ENCODE assay signal across 12 cellular contexts in the genomic region with DNA sequence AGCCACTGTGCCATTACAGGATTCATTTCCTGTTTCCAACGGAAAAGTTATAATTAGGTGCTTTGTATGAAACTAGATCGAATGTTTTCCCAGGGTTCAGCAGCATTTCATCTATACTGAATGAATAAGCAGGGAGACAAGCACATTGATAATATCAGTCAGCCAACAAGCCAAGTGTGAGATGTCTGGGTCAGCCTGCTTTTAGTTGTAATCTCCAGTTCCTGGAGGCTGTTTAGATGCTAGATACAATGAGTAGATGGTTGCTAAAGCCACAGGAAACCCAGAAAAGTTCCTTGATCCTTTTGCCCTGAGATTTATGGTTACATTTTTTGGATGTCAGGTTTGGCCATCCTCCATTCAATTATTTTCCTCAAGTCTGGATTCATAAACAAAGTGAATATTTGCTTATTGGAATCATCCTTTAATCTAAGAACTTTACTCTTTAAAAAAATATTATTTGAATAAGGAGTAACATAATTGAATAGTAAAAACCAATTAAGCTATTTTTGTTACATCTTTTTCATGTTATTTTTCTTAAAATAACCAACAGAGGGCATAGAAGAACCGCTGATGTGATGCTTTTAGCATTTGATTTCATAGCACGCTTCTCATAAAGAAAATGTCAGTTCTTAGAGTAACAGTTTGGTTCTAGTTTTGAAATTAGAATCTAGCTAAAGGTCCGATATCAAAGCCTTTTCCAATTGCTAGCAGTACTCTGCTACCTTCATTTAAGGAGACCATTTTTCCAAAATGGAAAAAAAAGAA.
A peak's percentile ranks its signal among the peaks of the same experiment; 100 is the strongest.
DNase-seq lines count a peak whose midpoint lies in the region; ATAC-seq and TF ChIP-seq lines count a peak whose summit lies in the region.
"Had no signal": no experiment of that assay in that cellular context is flagged by ENCODE, and none has a peak within 500 bp of the region (broad histone marks: within the 10 kb centered on the region; RNA-seq: fewer than 3 reads in every experiment).

No MANE protein-coding gene starts in this region.

- no peaks in the 10 kb centered on the region for H3K4me1 ChIP-seq in DOHH2 (ENCODE audit: control insufficient read depth, low read length)
- no peaks in the 10 kb centered on the region for H3K4me1 ChIP-seq in liver (ENCODE audit: control insufficient read depth in 4 of 4, insufficient read depth in 4 of 4, low read length in 3 of 4)
- H3K4me1 ChIP-seq: ascending aorta had no signal

- ATAC-seq in HG02763 (IDR thresholded peaks at IDR 0.05; ENCODE audit: unreplicated experiment) (no peak), GM19351 (IDR thresholded peaks at IDR 0.05; ENCODE audit: unreplicated experiment) (no peak), HG02798 (IDR thresholded peaks at IDR 0.05; ENCODE audit: poor library complexity, unreplicated experiment) (no peak)

- no peaks in the 10 kb centered on the region for H3K9me2 ChIP-seq in DOHH2 (replicated peaks; ENCODE audit: control insufficient read depth, low read length)

- no peaks in the 10 kb centered on the region for H3K79me2 ChIP-seq in DOHH2 (ENCODE audit: control insufficient read depth, low read length)

- H3K9ac ChIP-seq in liver (ENCODE audit: low read depth in 1 of 2, low read length in 2 of 2): no peak overlapping the region

- H3K36me3 ChIP-seq in DOHH2 (ENCODE audit: control insufficient read depth, low read length) (no peaks in the 10 kb centered on the region), liver (ENCODE audit: control insufficient read depth in 4 of 4, insufficient read depth in 3 of 4, low read depth in 1 of 4, low read length in 3 of 4) (no peaks in the 10 kb centered on the region)
- H3K36me3 ChIP-seq: ascending aorta had no signal

- no peaks in the 10 kb centered on the region for H3F3A ChIP-seq in DOHH2 (ENCODE audit: control insufficient read depth, insufficient read depth)

- no peaks in the 10 kb centered on the region for H3K9me3 ChIP-seq in DOHH2 (ENCODE audit: control insufficient read depth, insufficient read depth, low read length)
- no peaks in the 10 kb centered on the region for H3K9me3 ChIP-seq in liver (ENCODE audit: control insufficient read depth in 4 of 4, low read length in 3 of 4)
- H3K9me3 ChIP-seq: ascending aorta had no signal

- WGBS in liver: 31% methylated on average over 5 of the region's 5 CpGs

- no peak overlapping the region for H3K27ac ChIP-seq in DOHH2 (ENCODE audit: low read depth, low read length)
- no peak overlapping the region for H3K27ac ChIP-seq in VCaP
- no peak overlapping the region for H3K27ac ChIP-seq in liver (ENCODE audit: low read depth in 1 of 2, low read length in 2 of 2)
- H3K27ac ChIP-seq: ascending aorta had no signal

- H3K4me3 ChIP-seq in DOHH2 (ENCODE audit: low read length) (no peak overlapping the region), LNCaP clone FGC (ENCODE audit: low read depth, low read length) (no peak overlapping the region), liver (ENCODE audit: low read depth in 1 of 3, low read length in 3 of 3) (no peak overlapping the region)
- H3K4me3 ChIP-seq: ascending aorta had no signal

- no peak for DNase-seq in LNCaP clone FGC (ENCODE audit: low read depth)
- DNase-seq in ecto neural progenitor cell (ENCODE audit: low spot score): no peak
- DNase-seq: activated CD4-positive, alpha-beta T cell treated with anti-CD3 and anti-CD28 coated beads, Interleukin-2, amount 10 ng/mL, durations not matched to agents 24 days and 14 days; NCI-H510A; occipital lobe had no signal

- TF ChIP-seq CTCF in DOHH2 (IDR thresholded peaks at IDR 0.05; ENCODE audit: low read depth, low read length, poor library complexity, severe bottlenecking): peak; percentile 19
- peak; percentile 30 for TF ChIP-seq CTCF in LNCaP clone FGC (IDR thresholded peaks at IDR 0.05; ENCODE audit: control insufficient read depth, extremely low read depth, insufficient read depth)
- peak; percentile 78 for TF ChIP-seq CTCF in VCaP (conservative IDR thresholded peaks at IDR 0.05)
- TF ChIP-seq CTCF in liver (IDR thresholded peaks at IDR 0.05; ENCODE audit: low read depth, low read length, missing input control): no peak

- H3K4me2 ChIP-seq in DOHH2 (ENCODE audit: low read length): no peak overlapping the region

- no peaks in the 10 kb centered on the region for H4K20me1 ChIP-seq in DOHH2 (ENCODE audit: control insufficient read depth, insufficient read depth, low read depth, low read length)

- TF ChIP-seq RAD21 in liver (IDR thresholded peaks at IDR 0.05): peak; percentile 43 to 50

- H3K27me3 ChIP-seq in DOHH2 (ENCODE audit: control insufficient read depth, low read length) (no peaks in the 10 kb centered on the region), liver (ENCODE audit: control insufficient read depth in 4 of 4, insufficient read depth in 4 of 4, low read length in 3 of 4) (no peaks in the 10 kb centered on the region)
- H3K27me3 ChIP-seq: ascending aorta had no signal

TF ChIP-seq in liver, 16 proteins besides CTCF, POLR2A, EP300 and RAD21:
- TF ChIP-seq GABPA (IDR thresholded peaks at IDR 0.05 in 1 of 2, conservative IDR thresholded peaks at IDR 0.05 in 1 of 2) (no peak), NR2F2 (IDR thresholded peaks at IDR 0.05) (no peak), HNF4A (conservative IDR thresholded peaks at IDR 0.05) (no peak), FOXA1 (IDR thresholded peaks at IDR 0.05) (no peak), EGR1 (IDR thresholded peaks at IDR 0.05; ENCODE audit: low read depth in 2 of 2) (no peak), JUND (IDR thresholded peaks at IDR 0.05) (no peak)
- TF ChIP-seq, protein P1, sequence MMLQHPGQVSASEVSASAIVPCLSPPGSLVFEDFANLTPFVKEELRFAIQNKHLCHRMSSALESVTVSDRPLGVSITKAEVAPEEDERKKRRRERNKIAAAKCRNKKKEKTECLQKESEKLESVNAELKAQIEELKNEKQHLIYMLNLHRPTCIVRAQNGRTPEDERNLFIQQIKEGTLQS (IDR thresholded peaks at IDR 0.05): no peak
- TF ChIP-seq, protein P2, sequence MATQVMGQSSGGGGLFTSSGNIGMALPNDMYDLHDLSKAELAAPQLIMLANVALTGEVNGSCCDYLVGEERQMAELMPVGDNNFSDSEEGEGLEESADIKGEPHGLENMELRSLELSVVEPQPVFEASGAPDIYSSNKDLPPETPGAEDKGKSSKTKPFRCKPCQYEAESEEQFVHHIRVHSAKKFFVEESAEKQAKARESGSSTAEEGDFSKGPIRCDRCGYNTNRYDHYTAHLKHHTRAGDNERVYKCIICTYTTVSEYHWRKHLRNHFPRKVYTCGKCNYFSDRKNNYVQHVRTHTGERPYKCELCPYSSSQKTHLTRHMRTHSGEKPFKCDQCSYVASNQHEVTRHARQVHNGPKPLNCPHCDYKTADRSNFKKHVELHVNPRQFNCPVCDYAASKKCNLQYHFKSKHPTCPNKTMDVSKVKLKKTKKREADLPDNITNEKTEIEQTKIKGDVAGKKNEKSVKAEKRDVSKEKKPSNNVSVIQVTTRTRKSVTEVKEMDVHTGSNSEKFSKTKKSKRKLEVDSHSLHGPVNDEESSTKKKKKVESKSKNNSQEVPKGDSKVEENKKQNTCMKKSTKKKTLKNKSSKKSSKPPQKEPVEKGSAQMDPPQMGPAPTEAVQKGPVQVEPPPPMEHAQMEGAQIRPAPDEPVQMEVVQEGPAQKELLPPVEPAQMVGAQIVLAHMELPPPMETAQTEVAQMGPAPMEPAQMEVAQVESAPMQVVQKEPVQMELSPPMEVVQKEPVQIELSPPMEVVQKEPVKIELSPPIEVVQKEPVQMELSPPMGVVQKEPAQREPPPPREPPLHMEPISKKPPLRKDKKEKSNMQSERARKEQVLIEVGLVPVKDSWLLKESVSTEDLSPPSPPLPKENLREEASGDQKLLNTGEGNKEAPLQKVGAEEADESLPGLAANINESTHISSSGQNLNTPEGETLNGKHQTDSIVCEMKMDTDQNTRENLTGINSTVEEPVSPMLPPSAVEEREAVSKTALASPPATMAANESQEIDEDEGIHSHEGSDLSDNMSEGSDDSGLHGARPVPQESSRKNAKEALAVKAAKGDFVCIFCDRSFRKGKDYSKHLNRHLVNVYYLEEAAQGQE (IDR thresholded peaks at IDR 0.05): no peak
TF ChIP-seq in liver: peak in this region for 0.
